In the genomic region with DNA sequence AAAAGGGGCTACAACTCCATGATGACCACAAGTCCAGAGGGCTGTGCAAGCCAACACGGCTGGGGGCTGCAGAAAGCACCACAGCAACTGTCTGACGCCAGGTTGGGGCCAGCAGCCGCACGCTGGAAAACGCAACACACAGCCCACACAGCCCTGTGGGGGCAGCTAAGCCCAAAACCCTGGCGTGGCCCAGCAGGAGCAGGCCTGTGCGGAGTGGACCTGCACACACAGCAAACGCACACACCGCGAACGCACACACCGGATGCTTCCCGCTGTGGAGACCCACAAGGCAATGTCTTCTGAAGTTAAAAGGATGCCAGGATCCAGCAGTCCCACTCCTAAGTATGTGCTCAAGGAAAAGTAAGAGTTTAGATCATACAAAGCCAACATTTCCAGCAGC, we compare ENCODE assay signal across 3 cellular contexts.
A peak's percentile ranks its signal among the peaks of the same experiment; 100 is the strongest.
TF ChIP-seq lines count a peak whose summit lies in the region.

No MANE protein-coding gene starts in this region.

TF ChIP-seq in IMR-90, 13 proteins besides CTCF, POLR2A, EP300 and RAD21:
- TF ChIP-seq RFX5 (IDR thresholded peaks at IDR 0.05; ENCODE audit: low read depth, low read length) (no peak), MXI1 (IDR thresholded peaks at IDR 0.05; ENCODE audit: borderline replicate concordance, low read depth, low read length) (no peak), RCOR1 (IDR thresholded peaks at IDR 0.05; ENCODE audit: insufficient replicate concordance, low read length) (no peak), CEBPB (IDR thresholded peaks at IDR 0.05; ENCODE audit: low read depth, low read length) (no peak), NFE2L2 (IDR thresholded peaks at IDR 0.05; ENCODE audit: low read depth, low read length) (no peak), CHD1 (IDR thresholded peaks at IDR 0.05; ENCODE audit: low read depth, low read length) (no peak), BHLHE40 (IDR thresholded peaks at IDR 0.05; ENCODE audit: low read depth, low read length) (no peak), FOS (IDR thresholded peaks at IDR 0.05; ENCODE audit: low read depth, low read length) (no peak), SMC3 (IDR thresholded peaks at IDR 0.05; ENCODE audit: low read depth, low read length) (no peak), MAFK (IDR thresholded peaks at IDR 0.05; ENCODE audit: low read depth, low read length) (no peak), MAZ (IDR thresholded peaks at IDR 0.05; ENCODE audit: borderline replicate concordance, low read depth, low read length) (no peak)
- TF ChIP-seq, protein P1, sequence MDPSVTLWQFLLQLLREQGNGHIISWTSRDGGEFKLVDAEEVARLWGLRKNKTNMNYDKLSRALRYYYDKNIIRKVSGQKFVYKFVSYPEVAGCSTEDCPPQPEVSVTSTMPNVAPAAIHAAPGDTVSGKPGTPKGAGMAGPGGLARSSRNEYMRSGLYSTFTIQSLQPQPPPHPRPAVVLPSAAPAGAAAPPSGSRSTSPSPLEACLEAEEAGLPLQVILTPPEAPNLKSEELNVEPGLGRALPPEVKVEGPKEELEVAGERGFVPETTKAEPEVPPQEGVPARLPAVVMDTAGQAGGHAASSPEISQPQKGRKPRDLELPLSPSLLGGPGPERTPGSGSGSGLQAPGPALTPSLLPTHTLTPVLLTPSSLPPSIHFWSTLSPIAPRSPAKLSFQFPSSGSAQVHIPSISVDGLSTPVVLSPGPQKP (IDR thresholded peaks at IDR 0.05; ENCODE audit: borderline replicate concordance, low read depth, low read length), result no peak
- TF ChIP-seq, protein P2, sequence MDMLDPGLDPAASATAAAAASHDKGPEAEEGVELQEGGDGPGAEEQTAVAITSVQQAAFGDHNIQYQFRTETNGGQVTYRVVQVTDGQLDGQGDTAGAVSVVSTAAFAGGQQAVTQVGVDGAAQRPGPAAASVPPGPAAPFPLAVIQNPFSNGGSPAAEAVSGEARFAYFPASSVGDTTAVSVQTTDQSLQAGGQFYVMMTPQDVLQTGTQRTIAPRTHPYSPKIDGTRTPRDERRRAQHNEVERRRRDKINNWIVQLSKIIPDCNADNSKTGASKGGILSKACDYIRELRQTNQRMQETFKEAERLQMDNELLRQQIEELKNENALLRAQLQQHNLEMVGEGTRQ (IDR thresholded peaks at IDR 0.05; ENCODE audit: low read depth, low read length), result no peak

TF ChIP-seq in K562, 482 proteins besides CTCF, POLR2A, EP300 and RAD21:
- TF ChIP-seq CREM (IDR thresholded peaks at IDR 0.05; ENCODE audit: low read depth) (no peak), CTBP1 (IDR thresholded peaks at IDR 0.05; ENCODE audit: borderline replicate concordance) (no peak), EWSR1 (IDR thresholded peaks at IDR 0.05; ENCODE audit: borderline replicate concordance, low read depth, partially characterized antibody) (no peak), THRA (IDR thresholded peaks at IDR 0.05) (no peak), ZNF184 (CRISPR knock-in tag; IDR thresholded peaks at IDR 0.05) (no peak), ZFPM2 (CRISPR knock-in tag; IDR thresholded peaks at IDR 0.05) (no peak)
- TF ChIP-seq, protein P3, sequence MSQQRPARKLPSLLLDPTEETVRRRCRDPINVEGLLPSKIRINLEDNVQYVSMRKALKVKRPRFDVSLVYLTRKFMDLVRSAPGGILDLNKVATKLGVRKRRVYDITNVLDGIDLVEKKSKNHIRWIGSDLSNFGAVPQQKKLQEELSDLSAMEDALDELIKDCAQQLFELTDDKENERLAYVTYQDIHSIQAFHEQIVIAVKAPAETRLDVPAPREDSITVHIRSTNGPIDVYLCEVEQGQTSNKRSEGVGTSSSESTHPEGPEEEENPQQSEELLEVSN (IDR thresholded peaks at IDR 0.05; ENCODE audit: borderline replicate concordance in 1 of 2, extremely low read depth in 1 of 2, insufficient read depth in 1 of 2, insufficient read length in 1 of 2, low read depth in 1 of 2, low read length in 1 of 2, poor library complexity in 1 of 2, severe bottlenecking in 1 of 2), result no peak
- TF ChIP-seq, protein P4, sequence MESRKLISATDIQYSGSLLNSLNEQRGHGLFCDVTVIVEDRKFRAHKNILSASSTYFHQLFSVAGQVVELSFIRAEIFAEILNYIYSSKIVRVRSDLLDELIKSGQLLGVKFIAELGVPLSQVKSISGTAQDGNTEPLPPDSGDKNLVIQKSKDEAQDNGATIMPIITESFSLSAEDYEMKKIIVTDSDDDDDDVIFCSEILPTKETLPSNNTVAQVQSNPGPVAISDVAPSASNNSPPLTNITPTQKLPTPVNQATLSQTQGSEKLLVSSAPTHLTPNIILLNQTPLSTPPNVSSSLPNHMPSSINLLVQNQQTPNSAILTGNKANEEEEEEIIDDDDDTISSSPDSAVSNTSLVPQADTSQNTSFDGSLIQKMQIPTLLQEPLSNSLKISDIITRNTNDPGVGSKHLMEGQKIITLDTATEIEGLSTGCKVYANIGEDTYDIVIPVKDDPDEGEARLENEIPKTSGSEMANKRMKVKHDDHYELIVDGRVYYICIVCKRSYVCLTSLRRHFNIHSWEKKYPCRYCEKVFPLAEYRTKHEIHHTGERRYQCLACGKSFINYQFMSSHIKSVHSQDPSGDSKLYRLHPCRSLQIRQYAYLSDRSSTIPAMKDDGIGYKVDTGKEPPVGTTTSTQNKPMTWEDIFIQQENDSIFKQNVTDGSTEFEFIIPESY (CRISPR knock-in tag; IDR thresholded peaks at IDR 0.05), result peak; percentile 57; the same call in 1 of the 2 replicates

TF ChIP-seq in SK-N-SH, 30 proteins besides CTCF, POLR2A, EP300 and RAD21:
- TF ChIP-seq GABPA (IDR thresholded peaks at IDR 0.05; ENCODE audit: low read depth) (no peak), PBX3 (IDR thresholded peaks at IDR 0.05) (no peak), JUND (IDR thresholded peaks at IDR 0.05) (no peak), FOSL2 (IDR thresholded peaks at IDR 0.05; ENCODE audit: borderline replicate concordance, low read depth) (no peak), FOXM1 (IDR thresholded peaks at IDR 0.05; ENCODE audit: low read depth) (no peak), GATA2 (CRISPR knock-in tag; IDR thresholded peaks at IDR 0.05) (no peak), YY1 (IDR thresholded peaks at IDR 0.05; ENCODE audit: low read depth) (no peak), FOXJ3 (CRISPR knock-in tag; IDR thresholded peaks at IDR 0.05) (no peak)
- TF ChIP-seq, protein P5, sequence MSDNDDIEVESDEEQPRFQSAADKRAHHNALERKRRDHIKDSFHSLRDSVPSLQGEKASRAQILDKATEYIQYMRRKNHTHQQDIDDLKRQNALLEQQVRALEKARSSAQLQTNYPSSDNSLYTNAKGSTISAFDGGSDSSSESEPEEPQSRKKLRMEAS (IDR thresholded peaks at IDR 0.05; ENCODE audit: low read depth), result no peak
- TF ChIP-seq, protein P2 (IDR thresholded peaks at IDR 0.05; ENCODE audit: borderline replicate concordance, low read depth, low read length), result no peak
TF ChIP-seq in SK-N-SH: peak in this region for 0.
